8 cellular contexts compared by ENCODE assay signal in the genomic region with DNA sequence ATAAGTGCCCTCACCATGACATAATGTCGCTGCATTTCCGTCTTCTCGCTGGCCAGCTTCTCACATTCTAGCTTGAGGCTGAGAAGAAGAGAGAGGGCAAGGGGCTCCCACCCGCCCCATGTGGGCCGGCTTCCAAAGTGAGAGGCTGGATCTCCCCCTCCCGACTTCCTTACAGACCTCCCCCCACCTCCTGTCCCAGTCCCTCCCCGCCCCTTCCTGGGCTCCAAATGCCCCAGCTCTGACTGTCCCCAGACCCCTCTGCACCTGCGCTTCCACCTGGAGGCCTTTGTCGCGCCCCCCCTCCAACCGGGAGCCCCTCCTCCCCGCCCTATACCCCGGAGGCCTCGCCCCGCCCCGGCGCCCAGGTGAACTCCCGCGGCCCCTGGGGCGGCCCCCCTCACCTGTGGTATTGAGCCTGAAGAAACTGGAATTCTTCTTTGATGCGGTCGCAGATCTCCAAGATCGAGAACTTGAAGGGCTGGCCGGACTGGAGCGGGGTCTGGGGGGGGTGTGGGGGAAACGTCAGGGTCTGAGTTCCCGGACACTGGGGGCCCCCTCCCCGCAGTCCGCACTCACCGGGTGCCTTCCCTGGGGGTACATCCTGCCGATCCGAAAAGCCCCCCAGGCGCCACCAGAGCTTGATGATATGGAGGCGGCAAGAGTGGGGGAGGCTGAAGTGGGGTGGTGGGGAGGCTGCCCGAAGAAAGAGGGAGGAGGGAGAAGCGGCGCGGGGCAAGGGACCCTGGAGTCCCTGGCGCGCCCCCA. TPM values are rescaled to one million over a fixed set of nuclear protein-coding genes. Genes with fewer than 3 reads are reported as not detected.
A peak's percentile ranks its signal among the peaks of the same experiment; 100 is the strongest.
DNase-seq lines count a peak whose midpoint lies in the region; ATAC-seq and TF ChIP-seq lines count a peak whose summit lies in the region.

No MANE protein-coding gene starts in this region.

- peak overlapping the region; percentile 85 for H2AFZ ChIP-seq in parathyroid adenoma

- intact Hi-C loops in esophagus squamous epithelium (cut with DNase I), result no loop called here

- no peak for TF ChIP-seq CTCF in esophagus squamous epithelium (IDR thresholded peaks at IDR 0.05)
- TF ChIP-seq CTCF in parathyroid adenoma (IDR thresholded peaks at IDR 0.05), result no peak

- H3K4me3 ChIP-seq in SJCRH30, result peak overlapping the region; percentile 47
- peak overlapping the region; percentile 48 to 69 (median 64) for H3K4me3 ChIP-seq in esophagus squamous epithelium
- H3K4me3 ChIP-seq in parathyroid adenoma (ENCODE audit: low read depth, low read length), result peak overlapping the region; percentile 87

- H3K36me3 ChIP-seq in SJCRH30 (no peaks in the 10 kb centered on the region), esophagus squamous epithelium (no peaks in the 10 kb centered on the region), parathyroid adenoma (ENCODE audit: control insufficient read depth, insufficient read depth, low read length) (no peaks in the 10 kb centered on the region)

- DNase-seq in DMS79 treated with DMSO at 0.1 percent for 48 hours (lab: John Stamatoyannopoulos, UW) (peak; percentile 60), SJCRH30 (no peak), esophagus squamous epithelium (lab: John Stamatoyannopoulos, UW) (no peak), hepatic stellate cell (ENCODE audit: low spot score) (no peak), AG20443 (ENCODE audit: low spot score) (no peak), LoVo (ENCODE audit: low spot score) (no peak)

- H3K4me1 ChIP-seq in SJCRH30 (no peaks in the 10 kb centered on the region), esophagus squamous epithelium (peaks cover 3 to 24% (median 9%) of the 10 kb centered on the region in 3 donors), parathyroid adenoma (peaks cover 3% of the 10 kb centered on the region)

- H3K27me3 ChIP-seq in SJCRH30 (peaks cover 14% of the 10 kb centered on the region), esophagus squamous epithelium (peaks cover 0 to 30% (median 0%) of the 10 kb centered on the region in 4 donors), parathyroid adenoma (ENCODE audit: control insufficient read depth, insufficient read depth, low read length) (no peaks in the 10 kb centered on the region)

- no peak for TF ChIP-seq POLR2A in esophagus squamous epithelium (IDR thresholded peaks at IDR 0.05)

- H3K9ac ChIP-seq in parathyroid adenoma, result peak overlapping the region; percentile 87

- 10 to 20% methylated on average over 3 to 6 of the region's 40 CpGs for WGBS in esophagus squamous epithelium, 2 donors

- H3K4me2 ChIP-seq in parathyroid adenoma (ENCODE audit: low read length), result peak overlapping the region; percentile 95

- H3K27ac ChIP-seq in SJCRH30 (no peak overlapping the region), esophagus squamous epithelium (peak overlapping the region; percentile 59 to 71 (median 63)), parathyroid adenoma (peak overlapping the region; percentile 51)

- H3K9me3 ChIP-seq in SJCRH30 (replicated peaks), result no peaks in the 10 kb centered on the region
- H3K9me3 ChIP-seq in esophagus squamous epithelium, result no peaks in the 10 kb centered on the region
- H3K9me3 ChIP-seq in parathyroid adenoma (ENCODE audit: control insufficient read depth, low read length), result no peaks in the 10 kb centered on the region

- H3K79me2 ChIP-seq in parathyroid adenoma, result no peaks in the 10 kb centered on the region

- no peak for ATAC-seq in HG03095 (IDR thresholded peaks at IDR 0.05; ENCODE audit: unreplicated experiment)

RNA-seq across cellular contexts. Expression of a gene that starts 0.6 kb away (rescaled TPM):
- total RNA-seq in SJCRH30 (2014; rRNA removed; shearing (Covaris generic)), result 3.7 and 4.7 TPM in 2 replicates
- total RNA-seq in esophagus squamous epithelium, result 10 to 100 TPM in 1 of 4 donors, 1 to 10 TPM in 3; 5.4 to 22.7 (median 7.6) TPM

RNA-seq across cellular contexts. Expression of a gene that starts 33.8 kb away (rescaled TPM):
- total RNA-seq in SJCRH30 (2014; rRNA removed; shearing (Covaris generic)), result 313 and 320 TPM in 2 replicates
- total RNA-seq in esophagus squamous epithelium, result 100 to 1,000 TPM; 141 to 433 (median 298) TPM

RNA-seq across cellular contexts. Expression of a gene that starts 51.1 kb away (rescaled TPM):
- total RNA-seq in SJCRH30 (2014; rRNA removed; shearing (Covaris generic)), result 2.6 TPM in 2 replicates
- total RNA-seq in esophagus squamous epithelium, result 1 to 10 TPM in 2 of 4 donors, under 1 TPM in 1, not detected in 1; 0.59 to 3.3 (median 1.9) TPM
